9 cellular contexts compared by ENCODE assay signal in genomic region chr1:93848352-93848883, GRCh38. TPM values are rescaled to one million over a fixed set of nuclear protein-coding genes. Genes with fewer than 3 reads are reported as not detected.
DNase-seq lines count a peak whose midpoint lies in the region; ATAC-seq and TF ChIP-seq lines count a peak whose summit lies in the region.
"Had no signal": no experiment of that assay in that cellular context is flagged by ENCODE, and none has a peak within 500 bp of the region (broad histone marks: within the 10 kb centered on the region; RNA-seq: fewer than 3 reads in every experiment).

No MANE protein-coding gene starts in this region.

- no peak for ATAC-seq in thoracic aorta (ENCODE audit: insufficient number of reproducible peaks, low FRiP score, low read depth)

- intact Hi-C loops in activated CD4-positive, alpha-beta T cell treated with anti-CD3 and anti-CD28 coated beads, Interleukin-2, amount 10 ng/mL, durations not matched to agents 24 days and 14 days (cut with micrococcal nuclease), result loop anchor here (5.0 to 10.0 kb wide), 3 partner anchors 501 to 874 kb away; partner anchors contain the start of genes DR1 and MTF2

- DNase-seq in activated CD4-positive, alpha-beta T cell treated with anti-CD3 and anti-CD28 coated beads, Interleukin-2, amount 10 ng/mL, durations not matched to agents 24 days and 14 days, result no peak
- no peak for DNase-seq in activated CD4-positive, alpha-beta T cell treated with anti-CD3 and anti-CD28 coated beads, Interleukin-2, amount 50 U/mL, for 1 hour
- no peak for DNase-seq in activated naive CD8-positive, alpha-beta T cell treated with anti-CD3 and anti-CD28 coated beads for 36 hours
- DNase-seq in kidney epithelial cell (ENCODE audit: low read depth) (no peak), thoracic aorta (ENCODE audit: low spot score) (no peak), SHP77 (lab: John Stamatoyannopoulos, UW) (no peak), foreskin melanocyte (no peak), NCI-H2029 (lab: John Stamatoyannopoulos, UW) (no peak)
- DNase-seq: cerebellar nuclear complex had no signal

- H3K36me3 ChIP-seq in kidney epithelial cell (ENCODE audit: control insufficient read depth, insufficient read depth, low read length), result no peaks in the 10 kb centered on the region
- H3K36me3 ChIP-seq in thoracic aorta, result no peaks in the 10 kb centered on the region

- H3K27ac Mint-ChIP-seq in activated CD4-positive, alpha-beta T cell treated with anti-CD3 and anti-CD28 coated beads, Interleukin-2, amount 10 ng/mL, durations not matched to agents 24 days and 14 days, result peak overlapping the region; percentile 93
- peak overlapping the region; percentile 90 for H3K27ac Mint-ChIP-seq in activated naive CD8-positive, alpha-beta T cell treated with anti-CD3 and anti-CD28 coated beads for 36 hours

- peaks cover 6% of the 10 kb centered on the region for H3K27me3 Mint-ChIP-seq in activated CD4-positive, alpha-beta T cell treated with anti-CD3 and anti-CD28 coated beads, Interleukin-2, amount 10 ng/mL, durations not matched to agents 24 days and 14 days
- H3K27me3 Mint-ChIP-seq in activated naive CD8-positive, alpha-beta T cell treated with anti-CD3 and anti-CD28 coated beads for 36 hours, result peaks cover 6% of the 10 kb centered on the region

- peak overlapping the region; percentile 95 to 98 for H3K27ac ChIP-seq in thoracic aorta

- H3K36me3 Mint-ChIP-seq in activated CD4-positive, alpha-beta T cell treated with anti-CD3 and anti-CD28 coated beads, Interleukin-2, amount 10 ng/mL, durations not matched to agents 24 days and 14 days (ENCODE audit: low read depth), result no peaks in the 10 kb centered on the region
- peaks cover 2% of the 10 kb centered on the region for H3K36me3 Mint-ChIP-seq in activated naive CD8-positive, alpha-beta T cell treated with anti-CD3 and anti-CD28 coated beads for 36 hours

- H3K9me3 ChIP-seq in thoracic aorta, result no peaks in the 10 kb centered on the region

- H3K4me3 Mint-ChIP-seq in activated CD4-positive, alpha-beta T cell treated with anti-CD3 and anti-CD28 coated beads, Interleukin-2, amount 10 ng/mL, durations not matched to agents 24 days and 14 days, result peak overlapping the region; percentile 98
- peak overlapping the region; percentile 90 for H3K4me3 Mint-ChIP-seq in activated naive CD8-positive, alpha-beta T cell treated with anti-CD3 and anti-CD28 coated beads for 36 hours

- no peaks in the 10 kb centered on the region for H3K9me3 Mint-ChIP-seq in activated CD4-positive, alpha-beta T cell treated with anti-CD3 and anti-CD28 coated beads, Interleukin-2, amount 10 ng/mL, durations not matched to agents 24 days and 14 days
- no peaks in the 10 kb centered on the region for H3K9me3 Mint-ChIP-seq in activated naive CD8-positive, alpha-beta T cell treated with anti-CD3 and anti-CD28 coated beads for 36 hours

- H3K4me1 ChIP-seq in thoracic aorta (ENCODE audit: control insufficient read depth in 1 of 2, low read depth in 2 of 2), result peaks cover 9 to 29% of the 10 kb centered on the region in 2 donors

- H3K4me3 ChIP-seq in kidney epithelial cell (ENCODE audit: low read depth, low read length) (peak overlapping the region; percentile 88), thoracic aorta (peak overlapping the region; percentile 93)

- peaks cover 26% of the 10 kb centered on the region for H3K4me1 Mint-ChIP-seq in activated CD4-positive, alpha-beta T cell treated with anti-CD3 and anti-CD28 coated beads, Interleukin-2, amount 10 ng/mL, durations not matched to agents 24 days and 14 days
- H3K4me1 Mint-ChIP-seq in activated naive CD8-positive, alpha-beta T cell treated with anti-CD3 and anti-CD28 coated beads for 36 hours, result peaks cover 28% of the 10 kb centered on the region

- TF ChIP-seq CTCF in kidney epithelial cell (IDR thresholded peaks at IDR 0.05; ENCODE audit: insufficient read depth, low read length, poor library complexity, severe bottlenecking), result no peak
- no peak for TF ChIP-seq CTCF in thoracic aorta (IDR thresholded peaks at IDR 0.05)

- no peaks in the 10 kb centered on the region for H3K27me3 ChIP-seq in kidney epithelial cell (ENCODE audit: control insufficient read depth, insufficient read depth, low read length)
- H3K27me3 ChIP-seq in thoracic aorta (replicated peaks; ENCODE audit: insufficient read depth), result no peaks in the 10 kb centered on the region

RNA-seq across cellular contexts. Expression of gene DNTTIP2, which starts 30.6 kb away (rescaled TPM):
- 85.4 and 89.9 TPM in 2 replicates for total RNA-seq in activated CD4-positive, alpha-beta T cell treated with anti-CD3 and anti-CD28 coated beads, Interleukin-2, amount 10 ng/mL, durations not matched to agents 24 days and 14 days
- total RNA-seq in activated naive CD8-positive, alpha-beta T cell treated with anti-CD3 and anti-CD28 coated beads for 36 hours, result 100 to 1,000 TPM; 114 to 117 TPM
- total RNA-seq in kidney epithelial cell (46.5 and 48.2 TPM in 2 replicates), thoracic aorta (10 to 100 TPM; 24.2 to 41.5 TPM)
